18 cellular contexts compared by ENCODE assay signal in genomic region chr6:11515773-11516172, GRCh38. TPM values are rescaled to one million over a fixed set of nuclear protein-coding genes. Genes with fewer than 3 reads are reported as not detected.
DNase-seq lines count a peak whose midpoint lies in the region; ATAC-seq, FAIRE-seq and TF ChIP-seq lines count a peak whose summit lies in the region.
"Had no signal": no experiment of that assay in that cellular context is flagged by ENCODE, and none has a peak within 500 bp of the region (broad histone marks: within the 10 kb centered on the region; RNA-seq: fewer than 3 reads in every experiment).

No MANE protein-coding gene starts in this region.

- H3K27ac ChIP-seq in OCI-LY3 (ENCODE audit: low read length) (peak overlapping the region; percentile 99), smooth muscle cell (ENCODE audit: low read depth) (no peak overlapping the region)
- H3K27ac ChIP-seq: BLaER1 had no signal

- H3K4me3 Mint-ChIP-seq in stimulated activated memory B cell treated with anti-CD40 and anti-IgM and Interleukin-4, amounts not matched to agents 10 μg/mL and 1 μg/mL and 100 μg/mL, for 72 hours: no peak overlapping the region
- H3K4me3 Mint-ChIP-seq: CD14-positive monocyte; CD4-positive, alpha-beta memory T cell; H9; IgD-negative memory B cell had no signal

- peaks cover 87% of the 10 kb centered on the region for H3K4me1 ChIP-seq in OCI-LY3 (ENCODE audit: low read length)
- no peaks in the 10 kb centered on the region for H3K4me1 ChIP-seq in smooth muscle cell (ENCODE audit: low read depth)

- no peaks in the 10 kb centered on the region for H3K27me3 Mint-ChIP-seq in stimulated activated memory B cell treated with anti-CD40 and anti-IgM and Interleukin-4, amounts not matched to agents 10 μg/mL and 1 μg/mL and 100 μg/mL, for 72 hours
- H3K27me3 Mint-ChIP-seq: IgD-negative memory B cell had no signal

- peak; percentile 33 for FAIRE-seq in GM12892 (lab: Jason Lieb, UNC)
- FAIRE-seq: H1, HepG2 had no signal

- peaks cover 8% of the 10 kb centered on the region for H3K9me3 Mint-ChIP-seq in stimulated activated memory B cell treated with anti-CD40 and anti-IgM and Interleukin-4, amounts not matched to agents 10 μg/mL and 1 μg/mL and 100 μg/mL, for 72 hours

- H3K4me1 Mint-ChIP-seq in stimulated activated memory B cell treated with anti-CD40 and anti-IgM and Interleukin-4, amounts not matched to agents 10 μg/mL and 1 μg/mL and 100 μg/mL, for 72 hours: peaks cover 39% of the 10 kb centered on the region
- H3K4me1 Mint-ChIP-seq: CD4-positive, alpha-beta memory T cell had no signal

- no peaks in the 10 kb centered on the region for H3K27me3 ChIP-seq in OCI-LY3 (ENCODE audit: low read depth, low read length)
- H3K27me3 ChIP-seq in smooth muscle cell (ENCODE audit: low read depth): no peaks in the 10 kb centered on the region
- H3K27me3 ChIP-seq: BLaER1 had no signal

- H4K20me1 ChIP-seq in OCI-LY3 (ENCODE audit: insufficient read depth, low read length): no peaks in the 10 kb centered on the region
- H4K20me1 ChIP-seq in smooth muscle cell (ENCODE audit: low read depth): no peaks in the 10 kb centered on the region
- H4K20me1 ChIP-seq: BLaER1 had no signal

- H2AFZ ChIP-seq in OCI-LY3 (ENCODE audit: low read depth, low read length) (peak overlapping the region; percentile 4; the same call in 1 of the 2 replicates), smooth muscle cell (ENCODE audit: low read depth) (no peak overlapping the region)

- peaks cover 3% of the 10 kb centered on the region for H3K36me3 Mint-ChIP-seq in stimulated activated memory B cell treated with anti-CD40 and anti-IgM and Interleukin-4, amounts not matched to agents 10 μg/mL and 1 μg/mL and 100 μg/mL, for 72 hours
- H3K36me3 Mint-ChIP-seq: CD4-positive, alpha-beta memory T cell had no signal

- no peak for TF ChIP-seq CTCF in OCI-LY3 (IDR thresholded peaks at IDR 0.05; ENCODE audit: low read depth, low read length)
- no peak for TF ChIP-seq CTCF in smooth muscle cell (IDR thresholded peaks at IDR 0.05; ENCODE audit: borderline replicate concordance, insufficient read depth, poor library complexity, severe bottlenecking)

- 0 out of 2 replicates have a peak, but pooled peaks cover 4% of the 10 kb centered on the region for H3K9me3 ChIP-seq in OCI-LY3 (ENCODE audit: insufficient read depth, low read length)
- H3K9me3 ChIP-seq in smooth muscle cell (replicated peaks; ENCODE audit: low read depth): no peaks in the 10 kb centered on the region

- H3F3A ChIP-seq in smooth muscle cell (ENCODE audit: low read depth): no peaks in the 10 kb centered on the region

- H3K4me3 ChIP-seq in OCI-LY3 (ENCODE audit: low read length) (peak overlapping the region; percentile 44), smooth muscle cell (no peak overlapping the region)
- H3K4me3 ChIP-seq: BLaER1 had no signal

- no peak for TF ChIP-seq POLR2A in GM12892 (IDR thresholded peaks at IDR 0.05; ENCODE audit: low read depth, low read length)

- WGBS in smooth muscle cell (ENCODE audit: low lambda C conversion rate): 86% methylated on average over 3 of the region's 3 CpGs

- H3K79me2 ChIP-seq in OCI-LY3 (ENCODE audit: low read length) (no peaks in the 10 kb centered on the region), smooth muscle cell (ENCODE audit: low read depth) (no peaks in the 10 kb centered on the region)

- H3K27ac Mint-ChIP-seq in stimulated activated memory B cell treated with anti-CD40 and anti-IgM and Interleukin-4, amounts not matched to agents 10 μg/mL and 1 μg/mL and 100 μg/mL, for 72 hours: peak overlapping the region; percentile 76
- H3K27ac Mint-ChIP-seq: CD4-positive, alpha-beta memory T cell; H9 had no signal

- peaks cover 11% of the 10 kb centered on the region for H3K36me3 ChIP-seq in OCI-LY3 (replicated peaks; ENCODE audit: low read depth, low read length)
- no peaks in the 10 kb centered on the region for H3K36me3 ChIP-seq in smooth muscle cell (ENCODE audit: low read depth)
- H3K36me3 ChIP-seq: BLaER1 had no signal

- H3K9ac ChIP-seq in OCI-LY3 (ENCODE audit: low read length) (peak overlapping the region; percentile 80), smooth muscle cell (ENCODE audit: low read depth) (no peak overlapping the region)
- H3K9ac ChIP-seq: BLaER1 had no signal

- peak; percentile 49 for ATAC-seq in left lobe of liver
- ATAC-seq in stimulated activated memory B cell treated with anti-CD40 and anti-IgM and Interleukin-4, amounts not matched to agents 10 μg/mL and 1 μg/mL and 100 μg/mL, for 72 hours: no peak
- ATAC-seq in GM21447 (IDR thresholded peaks at IDR 0.05; ENCODE audit: unreplicated experiment): no peak
- ATAC-seq: HepG2 had no signal

- DNase-seq in GM12892 (ENCODE audit: insufficient read length): no peak
- DNase-seq in left lobe of liver (ENCODE audit: low spot score): no peak
- no peak for DNase-seq in smooth muscle cell (lab: John Stamatoyannopoulos, UW; ENCODE audit: unreplicated experiment)
- no peak for DNase-seq in NCI-H2107 treated with DMSO at 0.1 percent for 48 hours (lab: John Stamatoyannopoulos, UW; ENCODE audit: unreplicated experiment)
- DNase-seq: 8988T; Calu3; CD4-positive, alpha-beta memory T cell; DMS79 treated with DMSO at 0.1 percent for 48 hours; GF-D8; H9 had no signal

- H3K4me2 ChIP-seq in OCI-LY3 (ENCODE audit: low read length) (peak overlapping the region; percentile 80), smooth muscle cell (no peak overlapping the region)
- H3K4me2 ChIP-seq: BLaER1 had no signal

RNA-seq across cellular contexts. Expression of gene TMEM170B, which starts 21.8 kb away (rescaled TPM):
- 5.6 TPM for polyA plus RNA-seq in GM12892 (2012; ENCODE audit: missing spikeins)
- 4.3 TPM for total RNA-seq in left lobe of liver
- 0.81 and 1.3 TPM in 2 replicates for total RNA-seq in smooth muscle cell
- polyA plus RNA-seq in smooth muscle cell: 0.40 and 0.50 TPM in 2 replicates
